In the genomic region with DNA sequence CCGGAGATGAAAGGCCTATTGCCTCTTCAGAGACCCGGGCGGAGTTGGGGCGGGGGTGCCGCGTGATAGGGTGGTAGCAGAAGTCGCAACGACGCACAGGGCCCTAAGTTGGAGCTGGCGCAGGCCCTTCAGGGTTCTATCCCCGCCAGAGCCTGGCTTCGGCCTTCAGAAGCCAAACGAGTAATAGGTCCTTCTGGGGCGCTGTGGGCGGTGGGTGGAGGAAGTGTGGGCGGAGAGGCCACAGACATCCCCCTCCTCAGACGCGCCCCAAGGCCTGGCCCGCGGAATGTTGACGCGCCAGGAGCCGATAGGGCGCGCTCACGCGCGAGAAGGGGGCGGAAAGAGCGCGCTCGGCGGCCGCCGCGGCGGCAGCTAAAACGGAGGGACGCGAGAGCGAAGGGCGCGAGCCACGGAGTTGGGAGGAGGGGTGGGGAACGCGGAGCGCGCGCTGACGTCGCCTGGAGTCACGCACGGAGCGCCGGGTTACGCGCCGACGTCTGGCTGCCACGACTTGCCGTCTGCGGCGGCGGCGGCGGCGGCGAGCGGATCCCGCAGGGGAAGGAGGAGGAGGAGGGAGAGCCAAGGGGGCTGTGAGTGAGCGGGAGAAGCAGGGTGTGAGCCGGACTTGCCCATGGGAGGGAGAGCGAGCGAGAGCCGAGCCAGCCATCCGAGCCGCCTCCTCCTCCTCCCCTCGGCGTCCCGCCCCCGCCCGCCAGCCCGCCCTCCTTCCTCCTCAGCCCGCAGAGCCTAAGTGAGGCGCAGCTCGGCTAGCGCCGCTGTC, we compare ENCODE assay signal across 1 cellular context.
TF ChIP-seq lines count a peak whose summit lies in the region.

No MANE protein-coding gene starts in this region.

TF ChIP-seq in GM23338, 12 proteins besides CTCF, POLR2A, EP300 and RAD21 (continued from another document):
- TF ChIP-seq, protein P1, sequence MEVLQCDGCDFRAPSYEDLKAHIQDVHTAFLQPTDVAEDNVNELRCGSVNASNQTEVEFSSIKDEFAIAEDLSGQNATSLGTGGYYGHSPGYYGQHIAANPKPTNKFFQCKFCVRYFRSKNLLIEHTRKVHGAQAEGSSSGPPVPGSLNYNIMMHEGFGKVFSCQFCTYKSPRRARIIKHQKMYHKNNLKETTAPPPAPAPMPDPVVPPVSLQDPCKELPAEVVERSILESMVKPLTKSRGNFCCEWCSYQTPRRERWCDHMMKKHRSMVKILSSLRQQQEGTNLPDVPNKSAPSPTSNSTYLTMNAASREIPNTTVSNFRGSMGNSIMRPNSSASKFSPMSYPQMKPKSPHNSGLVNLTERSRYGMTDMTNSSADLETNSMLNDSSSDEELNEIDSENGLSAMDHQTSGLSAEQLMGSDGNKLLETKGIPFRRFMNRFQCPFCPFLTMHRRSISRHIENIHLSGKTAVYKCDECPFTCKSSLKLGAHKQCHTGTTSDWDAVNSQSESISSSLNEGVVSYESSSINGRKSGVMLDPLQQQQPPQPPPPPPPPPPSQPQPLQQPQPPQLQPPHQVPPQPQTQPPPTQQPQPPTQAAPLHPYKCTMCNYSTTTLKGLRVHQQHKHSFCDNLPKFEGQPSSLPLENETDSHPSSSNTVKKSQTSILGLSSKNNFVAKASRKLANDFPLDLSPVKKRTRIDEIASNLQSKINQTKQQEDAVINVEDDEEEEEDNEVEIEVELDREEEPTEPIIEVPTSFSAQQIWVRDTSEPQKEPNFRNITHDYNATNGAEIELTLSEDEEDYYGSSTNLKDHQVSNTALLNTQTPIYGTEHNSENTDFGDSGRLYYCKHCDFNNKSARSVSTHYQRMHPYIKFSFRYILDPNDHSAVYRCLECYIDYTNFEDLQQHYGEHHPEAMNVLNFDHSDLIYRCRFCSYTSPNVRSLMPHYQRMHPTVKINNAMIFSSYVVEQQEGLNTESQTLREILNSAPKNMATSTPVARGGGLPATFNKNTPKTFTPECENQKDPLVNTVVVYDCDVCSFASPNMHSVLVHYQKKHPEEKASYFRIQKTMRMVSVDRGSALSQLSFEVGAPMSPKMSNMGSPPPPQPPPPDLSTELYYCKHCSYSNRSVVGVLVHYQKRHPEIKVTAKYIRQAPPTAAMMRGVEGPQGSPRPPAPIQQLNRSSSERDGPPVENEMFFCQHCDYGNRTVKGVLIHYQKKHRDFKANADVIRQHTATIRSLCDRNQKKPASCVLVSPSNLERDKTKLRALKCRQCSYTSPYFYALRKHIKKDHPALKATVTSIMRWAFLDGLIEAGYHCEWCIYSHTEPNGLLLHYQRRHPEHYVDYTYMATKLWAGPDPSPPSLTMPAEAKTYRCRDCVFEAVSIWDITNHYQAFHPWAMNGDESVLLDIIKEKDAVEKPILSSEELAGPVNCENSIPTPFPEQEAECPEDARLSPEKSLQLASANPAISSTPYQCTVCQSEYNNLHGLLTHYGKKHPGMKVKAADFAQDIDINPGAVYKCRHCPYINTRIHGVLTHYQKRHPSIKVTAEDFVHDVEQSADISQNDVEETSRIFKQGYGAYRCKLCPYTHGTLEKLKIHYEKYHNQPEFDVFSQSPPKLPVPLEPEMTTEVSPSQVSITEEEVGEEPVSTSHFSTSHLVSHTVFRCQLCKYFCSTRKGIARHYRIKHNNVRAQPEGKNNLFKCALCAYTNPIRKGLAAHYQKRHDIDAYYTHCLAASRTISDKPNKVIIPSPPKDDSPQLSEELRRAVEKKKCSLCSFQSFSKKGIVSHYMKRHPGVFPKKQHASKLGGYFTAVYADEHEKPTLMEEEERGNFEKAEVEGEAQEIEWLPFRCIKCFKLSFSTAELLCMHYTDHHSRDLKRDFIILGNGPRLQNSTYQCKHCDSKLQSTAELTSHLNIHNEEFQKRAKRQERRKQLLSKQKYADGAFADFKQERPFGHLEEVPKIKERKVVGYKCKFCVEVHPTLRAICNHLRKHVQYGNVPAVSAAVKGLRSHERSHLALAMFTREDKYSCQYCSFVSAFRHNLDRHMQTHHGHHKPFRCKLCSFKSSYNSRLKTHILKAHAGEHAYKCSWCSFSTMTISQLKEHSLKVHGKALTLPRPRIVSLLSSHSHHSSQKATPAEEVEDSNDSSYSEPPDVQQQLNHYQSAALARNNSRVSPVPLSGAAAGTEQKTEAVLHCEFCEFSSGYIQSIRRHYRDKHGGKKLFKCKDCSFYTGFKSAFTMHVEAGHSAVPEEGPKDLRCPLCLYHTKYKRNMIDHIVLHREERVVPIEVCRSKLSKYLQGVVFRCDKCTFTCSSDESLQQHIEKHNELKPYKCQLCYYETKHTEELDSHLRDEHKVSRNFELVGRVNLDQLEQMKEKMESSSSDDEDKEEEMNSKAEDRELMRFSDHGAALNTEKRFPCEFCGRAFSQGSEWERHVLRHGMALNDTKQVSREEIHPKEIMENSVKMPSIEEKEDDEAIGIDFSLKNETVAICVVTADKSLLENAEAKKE (CRISPR knock-in tag; IDR thresholded peaks at IDR 0.05): no peak
